27 cellular contexts compared by ENCODE assay signal in the genomic region with DNA sequence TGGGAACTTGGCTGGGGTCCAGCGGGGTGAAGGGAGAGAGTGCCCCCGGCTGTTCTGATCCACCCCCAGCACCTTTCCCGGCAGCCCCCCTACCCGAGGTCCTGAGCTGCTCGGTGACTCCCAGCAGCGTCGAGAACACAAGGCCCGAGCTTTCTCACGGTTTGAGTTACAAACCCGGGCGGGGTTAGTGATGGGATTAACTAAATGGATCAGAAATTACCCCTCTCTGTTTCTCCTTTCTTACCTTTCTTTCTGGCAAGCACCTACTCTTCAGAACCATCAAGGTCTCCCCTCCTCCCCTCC.
"Had no signal": no experiment of that assay in that cellular context is flagged by ENCODE, and none has a peak within 500 bp of the region (broad histone marks: within the 10 kb centered on the region; RNA-seq: fewer than 3 reads in every experiment).

No MANE protein-coding gene starts in this region.

- H3K36me3 ChIP-seq: cardiac muscle cell, heart left ventricle, thoracic aorta, uterus, WERI-Rb-1 had no signal

- H3K4me1 ChIP-seq: body of pancreas, uterus had no signal

- H3K4me3 Mint-ChIP-seq: activated CD4-positive, alpha-beta memory T cell treated with anti-CD3 and anti-CD28 coated beads for 36 hours; activated CD4-positive, alpha-beta T cell treated with anti-CD3 and anti-CD28 coated beads, Interleukin-2, amount 10 ng/mL, durations not matched to agents 24 days and 14 days; activated naive CD8-positive, alpha-beta T cell; immature natural killer cell; memory B cell; naive thymus-derived CD8-positive, alpha-beta T cell; T-helper 17 cell had no signal

- H3K9me3 Mint-ChIP-seq: activated CD4-positive, alpha-beta memory T cell treated with anti-CD3 and anti-CD28 coated beads for 36 hours; activated CD4-positive, alpha-beta T cell treated with anti-CD3 and anti-CD28 coated beads, Interleukin-2, amount 10 ng/mL, durations not matched to agents 24 days and 14 days; activated T-helper 2 cell treated with anti-CD3 and anti-CD28 coated beads, Interferon-gamma antibody, Interleukin-2, Interleukin-4, amounts not matched to agents 10 μg/mL and 5 μg/mL and 100 μg/mL, durations not matched to agents 14 hours and 24 hours and 36 hours; immature natural killer cell; memory B cell; naive thymus-derived CD8-positive, alpha-beta T cell had no signal

- H3K36me3 Mint-ChIP-seq: activated CD4-positive, alpha-beta memory T cell treated with anti-CD3 and anti-CD28 coated beads for 36 hours; activated naive CD8-positive, alpha-beta T cell; immature natural killer cell; memory B cell; naive thymus-derived CD8-positive, alpha-beta T cell had no signal

- H3K27me3 ChIP-seq: body of pancreas, cardiac muscle cell, uterus had no signal

- DNase-seq: activated CD4-positive, alpha-beta memory T cell treated with anti-CD3 and anti-CD28 coated beads for 36 hours; activated CD4-positive, CD25-positive, alpha-beta regulatory T cell treated with anti-CD3 and anti-CD28 coated beads, Interleukin-2, amount 50 U/mL, for 72 hours; anterior cingulate cortex; body of pancreas; foreskin fibroblast; heart left ventricle; immature natural killer cell; kidney; left colon; midbrain; naive thymus-derived CD8-positive, alpha-beta T cell; stimulated activated CD4-positive, alpha-beta T cell treated with anti-CD3 and anti-CD28 coated beads, Interleukin-12 subunit alpha, Interleukin-12 subunit beta, amount 100 ng/mL, for 4 hours; stimulated activated CD4-positive, alpha-beta T cell treated with anti-CD3 and anti-CD28 coated beads, Interleukin-4, amount 100 ng/mL, for 1 hour; stimulated activated naive CD8-positive, alpha-beta T cell treated with anti-CD3 and anti-CD28 coated beads, Interleukin-15, Interleukin-2, amounts not matched to agents 100 U/mL and 50 U/mL, for 24 hours; T-helper 17 cell; T1000; trophoblast cell; uterus; WERI-Rb-1 had no signal

- H3K27me3 Mint-ChIP-seq: activated CD4-positive, alpha-beta T cell treated with anti-CD3 and anti-CD28 coated beads, Interleukin-2, amount 10 ng/mL, durations not matched to agents 24 days and 14 days; activated naive CD8-positive, alpha-beta T cell had no signal

- H3K27ac ChIP-seq: body of pancreas, cardiac muscle cell, skin epidermis, thoracic aorta, uterus, WERI-Rb-1 had no signal

- H3K4me1 Mint-ChIP-seq: activated CD4-positive, alpha-beta T cell treated with anti-CD3 and anti-CD28 coated beads, Interleukin-2, amount 10 ng/mL, durations not matched to agents 24 days and 14 days; immature natural killer cell; memory B cell; naive thymus-derived CD8-positive, alpha-beta T cell; T-helper 17 cell had no signal

- H3K9me3 ChIP-seq: body of pancreas, heart left ventricle, thoracic aorta, uterus had no signal

- H3K4me3 ChIP-seq: body of pancreas, cardiac muscle cell, heart left ventricle, skin epidermis, thoracic aorta, uterus had no signal

- ATAC-seq: body of pancreas; heart left ventricle; left colon; naive thymus-derived CD8-positive, alpha-beta T cell; sciatic nerve; stimulated activated naive CD8-positive, alpha-beta T cell treated with anti-CD3 and anti-CD28 coated beads, Interleukin-15, Interleukin-2, amounts not matched to agents 100 U/mL and 50 U/mL, for 24 hours; T-helper 17 cell had no signal

- H3K27ac Mint-ChIP-seq: activated CD4-positive, alpha-beta memory T cell treated with anti-CD3 and anti-CD28 coated beads for 36 hours; activated CD4-positive, alpha-beta T cell treated with anti-CD3 and anti-CD28 coated beads, Interleukin-2, amount 10 ng/mL, durations not matched to agents 24 days and 14 days; activated naive CD8-positive, alpha-beta T cell; activated T-helper 2 cell treated with anti-CD3 and anti-CD28 coated beads, Interferon-gamma antibody, Interleukin-2, Interleukin-4, amounts not matched to agents 10 μg/mL and 5 μg/mL and 100 μg/mL, durations not matched to agents 14 hours and 24 hours and 36 hours; immature natural killer cell; memory B cell; T-helper 17 cell had no signal
